ENCODE assay signal across 1 cellular context in the genomic region with DNA sequence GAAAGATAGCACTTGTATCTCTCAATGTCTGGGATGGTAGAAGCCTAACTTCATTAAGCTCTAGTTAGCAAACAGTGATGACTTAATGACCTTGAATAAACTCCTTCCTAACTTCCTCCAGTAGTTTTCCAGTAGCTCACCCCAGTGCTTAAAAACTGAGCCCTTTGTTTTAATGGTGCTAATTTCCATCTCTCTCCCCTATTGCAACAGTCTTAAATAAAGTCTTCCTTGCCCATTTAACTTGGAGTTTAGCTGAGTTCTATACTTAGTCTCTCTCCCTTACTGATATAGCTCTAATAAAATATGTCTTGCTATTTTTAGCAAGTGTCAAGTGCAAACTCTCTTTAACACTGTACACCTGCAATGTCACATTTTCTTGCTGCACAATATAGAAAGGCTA.
TF ChIP-seq lines count a peak whose summit lies in the region.

No MANE protein-coding gene starts in this region.

TF ChIP-seq in GM23338, 12 proteins besides CTCF, POLR2A, EP300 and RAD21 (continued from another document):
- TF ChIP-seq, protein P1, sequence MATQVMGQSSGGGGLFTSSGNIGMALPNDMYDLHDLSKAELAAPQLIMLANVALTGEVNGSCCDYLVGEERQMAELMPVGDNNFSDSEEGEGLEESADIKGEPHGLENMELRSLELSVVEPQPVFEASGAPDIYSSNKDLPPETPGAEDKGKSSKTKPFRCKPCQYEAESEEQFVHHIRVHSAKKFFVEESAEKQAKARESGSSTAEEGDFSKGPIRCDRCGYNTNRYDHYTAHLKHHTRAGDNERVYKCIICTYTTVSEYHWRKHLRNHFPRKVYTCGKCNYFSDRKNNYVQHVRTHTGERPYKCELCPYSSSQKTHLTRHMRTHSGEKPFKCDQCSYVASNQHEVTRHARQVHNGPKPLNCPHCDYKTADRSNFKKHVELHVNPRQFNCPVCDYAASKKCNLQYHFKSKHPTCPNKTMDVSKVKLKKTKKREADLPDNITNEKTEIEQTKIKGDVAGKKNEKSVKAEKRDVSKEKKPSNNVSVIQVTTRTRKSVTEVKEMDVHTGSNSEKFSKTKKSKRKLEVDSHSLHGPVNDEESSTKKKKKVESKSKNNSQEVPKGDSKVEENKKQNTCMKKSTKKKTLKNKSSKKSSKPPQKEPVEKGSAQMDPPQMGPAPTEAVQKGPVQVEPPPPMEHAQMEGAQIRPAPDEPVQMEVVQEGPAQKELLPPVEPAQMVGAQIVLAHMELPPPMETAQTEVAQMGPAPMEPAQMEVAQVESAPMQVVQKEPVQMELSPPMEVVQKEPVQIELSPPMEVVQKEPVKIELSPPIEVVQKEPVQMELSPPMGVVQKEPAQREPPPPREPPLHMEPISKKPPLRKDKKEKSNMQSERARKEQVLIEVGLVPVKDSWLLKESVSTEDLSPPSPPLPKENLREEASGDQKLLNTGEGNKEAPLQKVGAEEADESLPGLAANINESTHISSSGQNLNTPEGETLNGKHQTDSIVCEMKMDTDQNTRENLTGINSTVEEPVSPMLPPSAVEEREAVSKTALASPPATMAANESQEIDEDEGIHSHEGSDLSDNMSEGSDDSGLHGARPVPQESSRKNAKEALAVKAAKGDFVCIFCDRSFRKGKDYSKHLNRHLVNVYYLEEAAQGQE (IDR thresholded peaks at IDR 0.05; ENCODE audit: unreplicated experiment) = no peak
- TF ChIP-seq EZH2phosphoT487 (IDR thresholded peaks at IDR 0.05; ENCODE audit: unreplicated experiment) (no peak), ZNF331 (CRISPR knock-in tag; IDR thresholded peaks at IDR 0.05; ENCODE audit: low read depth) (no peak), JUNB (IDR thresholded peaks at IDR 0.05; ENCODE audit: unreplicated experiment) (no peak)
